ENCODE assay signal across 25 cellular contexts in genomic region chr9:2337131-2337530, GRCh38.
"Had no signal": no experiment of that assay in that cellular context is flagged by ENCODE, and none has a peak within 500 bp of the region (broad histone marks: within the 10 kb centered on the region; RNA-seq: fewer than 3 reads in every experiment).

No MANE protein-coding gene starts in this region.

- H3K9me3 Mint-ChIP-seq: activated B cell treated with CpG ODN at 0.5 μM for 24 hours; activated naive CD8-positive, alpha-beta T cell treated with anti-CD3 and anti-CD28 coated beads for 36 hours; activated T-cell treated with anti-CD3 and anti-CD28 coated beads, Interleukin-2, amount 50 U/mL, for 24 hours; activated T-helper 17 cell treated with anti-CD3 and anti-CD28 coated beads, Interleukin-2, amount 50 U/mL, for 72 hours; central memory CD8-positive, alpha-beta T cell; memory B cell; natural killer cell treated with Interleukin-12 subunit alpha and Interleukin-12 subunit beta and Interleukin-15 and Interleukin-18, amount 100 ng/mL, for 72 hours had no signal

- ATAC-seq: activated CD4-positive, alpha-beta T cell treated with anti-CD3 and anti-CD28 coated beads for 36 hours; activated T-helper 17 cell treated with anti-CD3 and anti-CD28 coated beads, Interleukin-2, amount 50 U/mL, for 72 hours; natural killer cell treated with Interleukin-12 subunit alpha and Interleukin-12 subunit beta and Interleukin-15 and Interleukin-18, amount 100 ng/mL, for 72 hours; stimulated activated naive CD8-positive, alpha-beta T cell treated with anti-CD3 and anti-CD28 coated beads, Interleukin-15, Interleukin-2, amounts not matched to agents 100 U/mL and 50 U/mL, for 24 hours; upper lobe of right lung had no signal

- H3K4me3 Mint-ChIP-seq: activated B cell treated with CpG ODN at 0.5 μM for 24 hours; activated CD4-positive, alpha-beta T cell treated with anti-CD3 and anti-CD28 coated beads for 36 hours; activated naive CD8-positive, alpha-beta T cell treated with anti-CD3 and anti-CD28 coated beads for 36 hours; activated T-cell treated with anti-CD3 and anti-CD28 coated beads, Interleukin-2, amount 50 U/mL, for 24 hours; activated T-helper 17 cell treated with anti-CD3 and anti-CD28 coated beads, Interleukin-2, amount 50 U/mL, for 72 hours; central memory CD8-positive, alpha-beta T cell; memory B cell; natural killer cell treated with Interleukin-12 subunit alpha and Interleukin-12 subunit beta and Interleukin-15 and Interleukin-18, amount 100 ng/mL, for 72 hours had no signal

- H3K4me1 Mint-ChIP-seq: activated B cell treated with CpG ODN at 0.5 μM for 24 hours; activated CD4-positive, alpha-beta T cell treated with anti-CD3 and anti-CD28 coated beads for 36 hours; activated naive CD8-positive, alpha-beta T cell treated with anti-CD3 and anti-CD28 coated beads for 36 hours; activated T-helper 17 cell treated with anti-CD3 and anti-CD28 coated beads, Interleukin-2, amount 50 U/mL, for 72 hours; central memory CD8-positive, alpha-beta T cell had no signal

- H3K27me3 Mint-ChIP-seq: activated B cell treated with CpG ODN at 0.5 μM for 24 hours; activated T-cell treated with anti-CD3 and anti-CD28 coated beads, Interleukin-2, amount 50 U/mL, for 24 hours had no signal

- DNase-seq: activated B cell treated with CpG ODN at 0.5 μM for 24 hours; activated CD4-positive, alpha-beta T cell treated with anti-CD3 and anti-CD28 coated beads for 36 hours; activated CD4-positive, alpha-beta T cell treated with anti-CD3 and anti-CD28 coated beads, Interleukin-2, amount 50 U/mL, for 4 hours; activated CD8-positive, alpha-beta memory T cell treated with anti-CD3 and anti-CD28 coated beads for 24 hours; activated CD8-positive, alpha-beta memory T cell treated with anti-CD3 and anti-CD28 coated beads, Interleukin-2, amount 50 U/mL, for 4 hours; activated naive CD4-positive, alpha-beta T cell treated with Interleukin-2 at 50 U/mL for 16 hours; activated naive CD8-positive, alpha-beta T cell treated with anti-CD3 and anti-CD28 coated beads for 36 hours; activated T-cell treated with anti-CD3 and anti-CD28 coated beads, Interleukin-2, amount 50 U/mL, for 24 hours; amniotic stem cell; effector memory CD4-positive, alpha-beta T cell; foreskin melanocyte; glutamatergic neuron; hypothalamus; pancreas; stimulated activated CD4-positive, alpha-beta T cell treated with anti-CD3 and anti-CD28 coated beads, Interleukin-12 subunit alpha, Interleukin-12 subunit beta, amount 100 ng/mL, for 4 hours; stimulated activated CD4-positive, alpha-beta T cell treated with anti-CD3 and anti-CD28 coated beads, Interleukin-4, amount 100 ng/mL, for 4 hours; stimulated activated naive CD8-positive, alpha-beta T cell treated with anti-CD3 and anti-CD28 coated beads, Interleukin-15, Interleukin-2, amounts not matched to agents 100 U/mL and 50 U/mL, for 24 hours; substantia nigra; T1000; thyroid gland; upper lobe of right lung had no signal

- H3K36me3 Mint-ChIP-seq: activated naive CD8-positive, alpha-beta T cell treated with anti-CD3 and anti-CD28 coated beads for 36 hours; memory B cell; natural killer cell treated with Interleukin-12 subunit alpha and Interleukin-12 subunit beta and Interleukin-15 and Interleukin-18, amount 100 ng/mL, for 72 hours had no signal

- H3K27ac Mint-ChIP-seq: activated B cell treated with CpG ODN at 0.5 μM for 24 hours; activated CD4-positive, alpha-beta T cell treated with anti-CD3 and anti-CD28 coated beads for 36 hours; activated naive CD8-positive, alpha-beta T cell treated with anti-CD3 and anti-CD28 coated beads for 36 hours; activated T-cell treated with anti-CD3 and anti-CD28 coated beads, Interleukin-2, amount 50 U/mL, for 24 hours; activated T-helper 17 cell treated with anti-CD3 and anti-CD28 coated beads, Interleukin-2, amount 50 U/mL, for 72 hours; memory B cell; natural killer cell treated with Interleukin-12 subunit alpha and Interleukin-12 subunit beta and Interleukin-15 and Interleukin-18, amount 100 ng/mL, for 72 hours had no signal
